ENCODE assay signal across 8 cellular contexts in genomic region chr6:44100088-44100550, GRCh38. TPM values are rescaled to one million over a fixed set of nuclear protein-coding genes. Genes with fewer than 3 reads are reported as not detected.
A peak's percentile ranks its signal among the peaks of the same experiment; 100 is the strongest.
DNase-seq lines count a peak whose midpoint lies in the region; ATAC-seq and TF ChIP-seq lines count a peak whose summit lies in the region.

No MANE protein-coding gene starts in this region.

- H3K14ac ChIP-seq in H9 (ENCODE audit: insufficient read depth, low read length), result no peak overlapping the region

- DNase-seq in BE2C (peak; percentile 56), H9 (no peak), UCSD-AML1 (lab: John Stamatoyannopoulos, UW; ENCODE audit: unreplicated experiment) (peak; percentile 44), glomerular visceral epithelial cell (ENCODE audit: extremely low spot score) (peak; percentile 56), stomach (peak; percentile 59), lower leg skin (ENCODE audit: low spot score in 2 of 2) (no peak)

- H2BK12ac ChIP-seq in H9 (ENCODE audit: insufficient read length, low read depth, low read length), result no peak overlapping the region

- intact Hi-C loops in stomach (cut with DNase I; ENCODE audit: low total_unique reads), result no loop called here
- intact Hi-C loops in lower leg skin (cut with DNase I; ENCODE audit: low total_unique reads), result loop anchor here (2.0 kb wide), 1 partner anchor 51 kb away; no protein-coding TSS in a partner anchor

- H3K4me2 ChIP-seq in H9 (ENCODE audit: insufficient read depth, insufficient read length, low read length), result no peak overlapping the region

- H2BK20ac ChIP-seq in H9 (ENCODE audit: low read depth, low read length, poor library complexity, severe bottlenecking), result no peak overlapping the region

- peak overlapping the region in 1 of 3 experiments; percentile 54; a peak in 1 of 7 replicates for H3K27ac Mint-ChIP-seq in H9

- H2BK15ac ChIP-seq in H9 (ENCODE audit: low read depth, low read length), result no peak overlapping the region

- H3K4ac ChIP-seq in H9 (ENCODE audit: low read depth, low read length), result no peak overlapping the region

- H3T11ph ChIP-seq in H9 (ENCODE audit: low read length), result no peak overlapping the region

- no peak for TF ChIP-seq EP300 in stomach (IDR thresholded peaks at IDR 0.05)

- H3K36me3 Mint-ChIP-seq in H9 (ENCODE audit: insufficient read depth in 1 of 3, low read depth in 3 of 3), result peaks cover 17 to 36% (median 30%) of the 10 kb centered on the region in 3 experiments; a peak in 6 of 7 replicates

- H3K23ac ChIP-seq in H9 (ENCODE audit: insufficient read length, low read depth, low read length), result no peak overlapping the region

- ATAC-seq in HG03025 (IDR thresholded peaks at IDR 0.05; ENCODE audit: low FRiP score, unreplicated experiment), result no peak
- ATAC-seq in GM18870 (IDR thresholded peaks at IDR 0.05; ENCODE audit: unreplicated experiment), result no peak

- no peak overlapping the region for H2BK5ac ChIP-seq in H9 (ENCODE audit: insufficient read length, low read length)

- H3K36me3 ChIP-seq in BE2C, result peaks cover 36% of the 10 kb centered on the region
- peaks cover 0 to 29% (median 21%) of the 10 kb centered on the region in 4 donors for H3K36me3 ChIP-seq in stomach

- H3K4me1 ChIP-seq in BE2C (peaks cover 4% of the 10 kb centered on the region), H9 (ENCODE audit: insufficient read depth, low read length) (no peaks in the 10 kb centered on the region), stomach (peaks cover 3 to 30% (median 12%) of the 10 kb centered on the region in 4 donors)

- H3K79me2 ChIP-seq in H9 (ENCODE audit: insufficient read depth, low read length), result no peaks in the 10 kb centered on the region

- WGBS in H9 (ENCODE audit: extremely low coverage, insufficient read length, low lambda C conversion rate), result no CpG with 5 or more reads among the region's 1 CpG
- WGBS in stomach, 5 donors, result 22 to 37% (median 33%) methylated on average over 1 of the region's 1 CpG
- WGBS in lower leg skin, 2 donors, result 40 to 44% methylated on average over 1 of the region's 1 CpG

- H4K8ac ChIP-seq in H9 (replicated peaks; ENCODE audit: insufficient read length, low read depth, low read length), result no peak overlapping the region

- no peak overlapping the region for H3K18ac ChIP-seq in H9 (ENCODE audit: insufficient read length, low read depth, low read length)

- H3K9me3 Mint-ChIP-seq in H9, result no peaks in the 10 kb centered on the region; a peak in 1 of 5 replicates

- H3K4me1 Mint-ChIP-seq in H9, result peaks cover 21 to 22% of the 10 kb centered on the region in 2 experiments

- H2AK5ac ChIP-seq in H9 (ENCODE audit: insufficient read length, low read length), result no peak overlapping the region

- H3K27me3 ChIP-seq in BE2C, result no peaks in the 10 kb centered on the region
- no peaks in the 10 kb centered on the region for H3K27me3 ChIP-seq in H9 (ENCODE audit: insufficient read depth, low read length)
- H3K27me3 ChIP-seq in stomach, result no peaks in the 10 kb centered on the region

- H3K9ac ChIP-seq in H9 (ENCODE audit: extremely low read depth, insufficient read length, low read length), result no peak overlapping the region

- H4K91ac ChIP-seq in H9 (ENCODE audit: insufficient read length, low read depth, low read length), result no peak overlapping the region

- H3K9me3 ChIP-seq in BE2C, result no peaks in the 10 kb centered on the region
- H3K9me3 ChIP-seq in H9 (ENCODE audit: control insufficient read depth, low read depth, low read length), result no peaks in the 10 kb centered on the region
- no peaks in the 10 kb centered on the region for H3K9me3 ChIP-seq in stomach

- peaks cover 2% of the 10 kb centered on the region for H3K79me1 ChIP-seq in H9 (ENCODE audit: insufficient read depth, low read depth, low read length, poor library complexity, severe bottlenecking)

- no peak overlapping the region for H2AFZ ChIP-seq in H9 (ENCODE audit: low read length)

- no peak overlapping the region for H4K5ac ChIP-seq in H9 (ENCODE audit: insufficient read length, low read depth, low read length)

- TF ChIP-seq POLR2A in stomach (IDR thresholded peaks at IDR 0.05) (no peak), lower leg skin (IDR thresholded peaks at IDR 0.05) (no peak)

- H3K27me3 Mint-ChIP-seq in H9 (ENCODE audit: low read depth), result no peaks in the 10 kb centered on the region

- H3K56ac ChIP-seq in H9 (ENCODE audit: insufficient read length, low read depth, low read length), result no peak overlapping the region

- no peak overlapping the region for H2BK120ac ChIP-seq in H9 (ENCODE audit: low read depth, low read length, poor library complexity, severe bottlenecking)

- H3K27ac ChIP-seq in H9 (ENCODE audit: insufficient read length, low read depth, low read length) (no peak overlapping the region), stomach (no peak overlapping the region)

- H3K23me2 ChIP-seq in H9 (ENCODE audit: insufficient read length, low read depth, low read length, poor library complexity, severe bottlenecking), result no peaks in the 10 kb centered on the region

- no peak overlapping the region for H3K4me3 Mint-ChIP-seq in H9

- TF ChIP-seq CTCF in BE2C (IDR thresholded peaks at IDR 0.05; ENCODE audit: low read depth, low read length) (peak; percentile 74), H9 (conservative IDR thresholded peaks at IDR 0.05) (peak; percentile 73), stomach (IDR thresholded peaks at IDR 0.05) (peak in 5 of 7 experiments; percentile 31 to 63 (median 41)), lower leg skin (IDR thresholded peaks at IDR 0.05) (no peak)

- no peaks in the 10 kb centered on the region for H4K20me1 ChIP-seq in H9 (ENCODE audit: control insufficient read depth, insufficient read depth, insufficient read length)

- H3K4me3 ChIP-seq in BE2C (ENCODE audit: low read depth, low read length) (no peak overlapping the region), stomach (no peak overlapping the region), lower leg skin (ENCODE audit: low read depth, poor library complexity, severe bottlenecking) (no peak overlapping the region)

RNA-seq across cellular contexts. Expression of gene MRPL14, which starts 27.1 kb away (rescaled TPM):
- polyA plus RNA-seq in BE2C (2012; ENCODE audit: insufficient read depth, insufficient read length, low read depth), result 190 TPM
- total RNA-seq in H9 (2021) (80.1 and 80.3 TPM in 2 replicates), stomach (10 to 100 TPM; 17.0 to 59.1 (median 37.3) TPM), lower leg skin (10 to 100 TPM; 45.7 to 74.3 (median 52.0) TPM)
- polyA plus RNA-seq in stomach, result 10 to 100 TPM; 61.1 to 82.3 (median 78.7) TPM

RNA-seq across cellular contexts. Expression of gene TMEM63B, which starts 27.2 kb away (rescaled TPM):
- polyA plus RNA-seq in BE2C (2012; ENCODE audit: insufficient read depth, insufficient read length, low read depth), result 46.5 TPM
- 56.3 and 56.8 TPM in 2 replicates for total RNA-seq in H9 (2021)
- total RNA-seq in stomach, result 10 to 100 TPM; 20.7 to 90.6 (median 57.8) TPM
- 10 to 100 TPM in 2 of 3 donors, 1 to 10 TPM in 1; 5.5 to 16.8 (median 14.8) TPM for polyA plus RNA-seq in stomach
- total RNA-seq in lower leg skin, result 10 to 100 TPM; 73.4 to 91.2 (median 87.7) TPM

RNA-seq across cellular contexts. Expression of gene CAPN11, which starts 58.5 kb away (rescaled TPM):
- polyA plus RNA-seq in BE2C (2012; ENCODE audit: insufficient read depth, insufficient read length, low read depth), result not detected
- total RNA-seq in H9 (2021) (0.28 and 0.29 TPM in 2 replicates), stomach (under 1 TPM in 1 of 5 donors, not detected in 4; 0.18 TPM), lower leg skin (1 to 10 TPM in 2 of 4 donors, under 1 TPM in 2; 0.72 to 1.1 (median 0.89) TPM)
- polyA plus RNA-seq in stomach, result under 1 TPM in 2 of 3 donors, not detected in 1; 0.15 to 0.19 TPM

Comparison
In these comparisons a context has a peak if more than half of its experiments do, and no peak if none do; other contexts are left out.
1. DNase-seq: peak in BE2C (single experiment), UCSD-AML1 (single experiment), glomerular visceral epithelial cell (single experiment) and stomach (single experiment); none in H9 (single experiment) and lower leg skin (0 of 2).
2. CTCF ChIP-seq: peak in BE2C (single experiment), H9 (single experiment) and stomach (5 of 7); none in lower leg skin (0 of 3).